Comparison of ENCODE assay signal across 8 cellular contexts in the genomic region with DNA sequence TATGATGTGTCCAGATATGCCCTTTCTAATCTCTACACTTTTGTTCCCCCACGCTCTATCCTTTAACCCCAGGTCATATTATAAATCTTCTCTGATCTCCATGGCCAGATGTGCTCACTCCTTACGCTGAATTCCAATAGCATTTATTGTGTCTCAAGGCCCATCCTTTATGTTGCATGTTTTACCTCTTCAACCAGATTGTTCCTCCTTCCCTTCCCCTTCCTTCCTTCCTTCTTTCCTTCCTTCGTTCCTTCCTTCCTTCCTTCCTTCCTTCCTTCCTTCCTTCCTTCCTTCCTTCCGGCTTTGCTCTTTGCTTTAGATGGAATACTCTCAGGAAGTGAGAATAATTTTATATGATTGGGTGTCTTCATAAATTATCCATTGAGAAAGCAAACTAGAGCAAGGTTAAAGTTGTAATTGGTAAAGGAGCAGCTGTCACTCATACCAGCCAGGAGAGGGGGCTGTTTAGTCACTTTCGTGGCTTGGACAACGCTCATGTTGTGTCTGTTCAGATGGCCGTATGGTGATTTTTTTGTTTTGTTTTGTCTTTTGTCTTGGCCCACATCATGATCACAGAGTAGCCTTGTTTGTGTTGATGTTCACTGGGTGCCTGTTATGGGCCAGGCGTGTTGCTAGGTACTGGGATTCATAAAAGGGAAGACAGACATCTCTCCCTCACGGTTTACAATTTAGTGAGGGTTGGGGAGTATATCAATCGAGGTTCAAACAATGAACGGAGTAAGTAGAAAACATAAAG.
DNase-seq lines count a peak whose midpoint lies in the region; ATAC-seq and TF ChIP-seq lines count a peak whose summit lies in the region.

No MANE protein-coding gene starts in this region.

- in situ Hi-C loops in GM13976 (cut with MboI; ENCODE audit: low sequenced_read_pairs, unreplicated experiment): no loop called here

- DNase-seq in A673 (ENCODE audit: low spot score) (peak; percentile 95), GM13976 (ENCODE audit: low spot score) (peak; percentile 36), LoVo (ENCODE audit: low spot score) (peak; percentile 18), WERI-Rb-1 (peak; percentile 46), hypothalamus (lab: John Stamatoyannopoulos, UW) (peak in 34 of 51 donors; percentile 1 to 69 (median 18)), 8988T (no peak)

- no peaks in the 10 kb centered on the region for H3K36me3 ChIP-seq in A673 (ENCODE audit: insufficient read depth, low read length, poor library complexity, severe bottlenecking)
- no peaks in the 10 kb centered on the region for H3K36me3 ChIP-seq in WERI-Rb-1

- no TSS peak for BruUV-seq in A673 (replicated peaks; lab: Mats Ljungman, UMichigan)

- intact Hi-C loops in A673 (cut with micrococcal nuclease; ENCODE audit: unreplicated experiment): loop anchor here (1.0 to 10.0 kb wide), 9 partner anchors 49 to 1335 kb away; a partner anchor contains a TSS

- CTCF ChIA-PET in A673 (lab: Charles Lee): interaction anchor here (0.7 to 1.4 kb wide), 2 partner anchors 48 to 721 kb away, joined by 3 to 5 read pairs; no protein-coding TSS in a partner anchor

- peak; percentile 90 for TF ChIP-seq CTCF in A673 (conservative IDR thresholded peaks at IDR 0.05; ENCODE audit: low read depth, low read length)
- peak; percentile 39 for TF ChIP-seq CTCF in GM13976 (IDR thresholded peaks at IDR 0.05; ENCODE audit: borderline replicate concordance, control extremely low read depth, extremely low read depth, insufficient read depth, missing control alignments)
- peak; percentile 79 for TF ChIP-seq CTCF in WERI-Rb-1 (IDR thresholded peaks at IDR 0.05; ENCODE audit: low read depth, low read length)

- H3K4me1 ChIP-seq in A673 (ENCODE audit: insufficient read depth, low read length, poor library complexity, severe bottlenecking): peaks cover 39% of the 10 kb centered on the region

- H3K9me3 ChIP-seq in A673 (ENCODE audit: low read depth, low read length, poor library complexity, severe bottlenecking) (no peaks in the 10 kb centered on the region), WERI-Rb-1 (ENCODE audit: severe bottlenecking) (no peaks in the 10 kb centered on the region)

- POLR2A ChIA-PET in A673 (lab: Charles Lee; ENCODE audit: low non-redundant PET): interaction anchor here (0.7 to 0.8 kb wide), 2 partner anchors 13 to 236 kb away, joined by 3 read pairs; no protein-coding TSS in a partner anchor

- H3K4me3 ChIP-seq in A673 (ENCODE audit: low read depth, low read length, poor library complexity, severe bottlenecking) (no peak overlapping the region), WERI-Rb-1 (ENCODE audit: low read depth, low read length) (no peak overlapping the region)

- peak overlapping the region; percentile 97 for H3K27ac ChIP-seq in A673 (ENCODE audit: low read depth, low read length, poor library complexity, severe bottlenecking)
- no peak overlapping the region for H3K27ac ChIP-seq in WERI-Rb-1

- H3K27me3 ChIP-seq in A673 (replicated peaks; ENCODE audit: insufficient read depth, low read depth, low read length, poor library complexity) (no peaks in the 10 kb centered on the region), WERI-Rb-1 (ENCODE audit: insufficient read depth, low read depth, severe bottlenecking) (no peaks in the 10 kb centered on the region)

- ATAC-seq in GM19397 (IDR thresholded peaks at IDR 0.05; ENCODE audit: unreplicated experiment): no peak
- ATAC-seq in GM21786 (IDR thresholded peaks at IDR 0.05; ENCODE audit: unreplicated experiment): no peak

Comparison
In these comparisons a context has a peak if more than half of its experiments do, and no peak if none do; other contexts are left out.
1. CTCF ChIP-seq: peak in every context shown above with its lines; median percentile 90 in A673; 79 in WERI-Rb-1; 39 in GM13976.